Comparison of ENCODE assay signal across 27 cellular contexts in genomic region chr15:98554272-98555172, GRCh38.
"Had no signal": no experiment of that assay in that cellular context is flagged by ENCODE, and none has a peak within 500 bp of the region (broad histone marks: within the 10 kb centered on the region; RNA-seq: fewer than 3 reads in every experiment).

No MANE protein-coding gene starts in this region.

- H3K36me3 Mint-ChIP-seq: activated CD4-positive, alpha-beta memory T cell treated with anti-CD3 and anti-CD28 coated beads for 36 hours; activated naive CD4-positive, alpha-beta T cell treated with anti-CD3 and anti-CD28 coated beads, Interleukin-2, amount 10 ng/mL, durations not matched to agents 7 days and 5 days; activated naive CD8-positive, alpha-beta T cell treated with anti-CD3 and anti-CD28 coated beads, Interleukin-2, amount 10 ng/mL, durations not matched to agents 7 days and 5 days; natural killer cell treated with Interleukin-12 subunit alpha and Interleukin-12 subunit beta and Interleukin-15 and Interleukin-18, amount 100 ng/mL, for 72 hours; stimulated activated naive B cell treated with anti-CD40 and anti-IgM and Interleukin-4, amounts not matched to agents 10 μg/mL and 1 μg/mL and 100 μg/mL, for 72 hours had no signal

- H3K27ac Mint-ChIP-seq: activated CD4-positive, alpha-beta memory T cell treated with anti-CD3 and anti-CD28 coated beads for 36 hours; activated naive CD4-positive, alpha-beta T cell treated with anti-CD3 and anti-CD28 coated beads, Interleukin-2, amount 10 ng/mL, durations not matched to agents 7 days and 5 days; activated naive CD8-positive, alpha-beta T cell treated with anti-CD3 and anti-CD28 coated beads, Interleukin-2, amount 10 ng/mL, durations not matched to agents 7 days and 5 days; natural killer cell treated with Interleukin-12 subunit alpha and Interleukin-12 subunit beta and Interleukin-15 and Interleukin-18, amount 100 ng/mL, for 72 hours; stimulated activated naive B cell treated with anti-CD40 and anti-IgM and Interleukin-4, amounts not matched to agents 10 μg/mL and 1 μg/mL and 100 μg/mL, for 72 hours had no signal

- DNase-seq: activated CD4-positive, alpha-beta memory T cell treated with anti-CD3 and anti-CD28 coated beads for 36 hours; activated CD4-positive, alpha-beta T cell treated with anti-CD3 and anti-CD28 coated beads for 48 hours; activated CD8-positive, alpha-beta memory T cell treated with anti-CD3 and anti-CD28 coated beads, Interleukin-2, amount 50 U/mL, for 4 hours; activated gamma-delta T cell; activated naive CD4-positive, alpha-beta T cell treated with anti-CD3 and anti-CD28 coated beads, Interleukin-2, amount 10 ng/mL, durations not matched to agents 7 days and 5 days; activated naive CD8-positive, alpha-beta T cell treated with anti-CD3 and anti-CD28 coated beads, Interleukin-2, amount 10 ng/mL, durations not matched to agents 7 days and 5 days; activated T-cell treated with anti-CD3 and anti-CD28 coated beads, Interleukin-2, amount 50 U/mL, for 1 hour; amniotic stem cell; central memory CD4-positive, alpha-beta T cell; esophagus squamous epithelium; foreskin melanocyte; heart right ventricle; left lung; lower lobe of right lung; mesenchymal stem cell; psoas muscle; stimulated activated CD4-positive, alpha-beta T cell treated with anti-CD3 and anti-CD28 coated beads, Interleukin-1b, Interleukin-23, amount 100 ng/mL, for 48 hours; stimulated activated CD4-positive, alpha-beta T cell treated with anti-CD3 and anti-CD28 coated beads, Interleukin-4, amount 100 ng/mL, for 4 hours; stimulated activated naive B cell treated with anti-CD40 and anti-IgM and Interleukin-4, amounts not matched to agents 10 μg/mL and 1 μg/mL and 100 μg/mL, for 72 hours; tibial artery; upper lobe of right lung had no signal

- H3K4me2 ChIP-seq: smooth muscle cell had no signal

- H3K9me3 Mint-ChIP-seq: activated naive CD4-positive, alpha-beta T cell treated with anti-CD3 and anti-CD28 coated beads, Interleukin-2, amount 10 ng/mL, durations not matched to agents 7 days and 5 days had no signal

- ATAC-seq: heart right ventricle; left lung; lower lobe of right lung; natural killer cell treated with Interleukin-12 subunit alpha and Interleukin-12 subunit beta and Interleukin-15 and Interleukin-18, amount 100 ng/mL, for 72 hours; psoas muscle; stimulated activated naive B cell treated with anti-CD40 and anti-IgM and Interleukin-4, amounts not matched to agents 10 μg/mL and 1 μg/mL and 100 μg/mL, for 72 hours; upper lobe of right lung had no signal

- H3K27me3 ChIP-seq: breast epithelium, esophagus squamous epithelium, upper lobe of right lung had no signal

- H3K36me3 ChIP-seq: breast epithelium, esophagus squamous epithelium, heart right ventricle, left lung, lower lobe of right lung, neutrophil, suprapubic skin, tibial artery, upper lobe of right lung had no signal

- H3K4me1 Mint-ChIP-seq: activated naive CD4-positive, alpha-beta T cell treated with anti-CD3 and anti-CD28 coated beads, Interleukin-2, amount 10 ng/mL, durations not matched to agents 7 days and 5 days; activated naive CD8-positive, alpha-beta T cell treated with anti-CD3 and anti-CD28 coated beads, Interleukin-2, amount 10 ng/mL, durations not matched to agents 7 days and 5 days; stimulated activated naive B cell treated with anti-CD40 and anti-IgM and Interleukin-4, amounts not matched to agents 10 μg/mL and 1 μg/mL and 100 μg/mL, for 72 hours had no signal

- H3K4me3 Mint-ChIP-seq: activated CD4-positive, alpha-beta memory T cell treated with anti-CD3 and anti-CD28 coated beads for 36 hours; activated naive CD4-positive, alpha-beta T cell treated with anti-CD3 and anti-CD28 coated beads, Interleukin-2, amount 10 ng/mL, durations not matched to agents 7 days and 5 days; activated naive CD8-positive, alpha-beta T cell treated with anti-CD3 and anti-CD28 coated beads, Interleukin-2, amount 10 ng/mL, durations not matched to agents 7 days and 5 days; natural killer cell treated with Interleukin-12 subunit alpha and Interleukin-12 subunit beta and Interleukin-15 and Interleukin-18, amount 100 ng/mL, for 72 hours; stimulated activated naive B cell treated with anti-CD40 and anti-IgM and Interleukin-4, amounts not matched to agents 10 μg/mL and 1 μg/mL and 100 μg/mL, for 72 hours had no signal

- H3K4me3 ChIP-seq: breast epithelium, esophagus squamous epithelium, heart right ventricle, left lung, lower lobe of right lung, psoas muscle, smooth muscle cell, suprapubic skin, tibial artery, upper lobe of right lung had no signal

- H3K27ac ChIP-seq: breast epithelium, epithelial cell of prostate, esophagus squamous epithelium, heart right ventricle, left lung, lower lobe of right lung, neutrophil, psoas muscle, suprapubic skin, tibial artery, upper lobe of right lung had no signal

- H3K4me1 ChIP-seq: breast epithelium, esophagus squamous epithelium, heart right ventricle, left lung, lower lobe of right lung, psoas muscle, suprapubic skin, tibial artery, upper lobe of right lung had no signal

- H3K9me3 ChIP-seq: breast epithelium, esophagus squamous epithelium, heart right ventricle, left lung, lower lobe of right lung, neutrophil, psoas muscle, suprapubic skin, tibial artery, upper lobe of right lung had no signal
